11 cellular contexts compared by ENCODE assay signal in the genomic region with DNA sequence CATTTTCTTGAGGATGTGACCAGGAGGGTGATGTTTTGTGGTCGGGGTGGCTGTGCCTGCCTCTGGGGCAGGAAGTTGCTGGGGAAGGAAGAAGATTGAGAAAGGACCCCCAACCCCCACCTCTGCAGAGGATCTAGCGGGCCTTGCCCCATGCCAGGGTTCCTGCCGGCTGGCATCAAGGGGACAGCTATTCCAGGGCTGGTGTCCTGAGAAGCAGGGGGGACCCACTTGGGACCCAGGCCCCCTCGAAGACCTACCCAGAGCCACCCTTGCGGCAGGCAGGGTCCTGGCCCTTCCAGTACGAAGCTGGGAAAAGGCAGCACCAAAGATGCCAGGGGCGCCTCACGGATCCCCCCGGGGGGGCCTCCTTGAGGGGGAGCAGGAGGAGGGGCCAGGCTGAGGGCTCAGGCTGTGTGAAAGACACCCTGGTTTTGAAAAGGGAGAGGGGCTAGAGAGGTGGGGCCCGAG. TPM values are rescaled to one million over a fixed set of nuclear protein-coding genes. Genes with fewer than 3 reads are reported as not detected.
DNase-seq lines count a peak whose midpoint lies in the region; ATAC-seq and TF ChIP-seq lines count a peak whose summit lies in the region.
"Had no signal": no experiment of that assay in that cellular context is flagged by ENCODE, and none has a peak within 500 bp of the region (broad histone marks: within the 10 kb centered on the region; RNA-seq: fewer than 3 reads in every experiment).

No MANE protein-coding gene starts in this region.

- H3K27ac Mint-ChIP-seq in IgD-negative memory B cell (peak overlapping the region; percentile 20 to 67 (median 43)), WTC11 (peak overlapping the region; percentile 83; the same call in 1 of the 2 replicates)
- peak overlapping the region; percentile 90 for H3K27ac Mint-ChIP-seq in stimulated activated effector memory CD8-positive, alpha-beta T cell treated with anti-CD3 and anti-CD28 coated beads, Interleukin-12 subunit alpha, Interleukin-12 subunit beta, amount 100 ng/mL, for 72 hours
- H3K27ac Mint-ChIP-seq: type B pancreatic cell had no signal

- intact Hi-C loops in left cardiac atrium (cut with DNase I): no loop called here

- no peak for DNase-seq in WTC11 (ENCODE audit: low spot score)
- DNase-seq in left cardiac atrium: peak; percentile 41
- no peak for DNase-seq in stimulated activated effector memory CD8-positive, alpha-beta T cell treated with anti-CD3 and anti-CD28 coated beads, Interleukin-12 subunit alpha, Interleukin-12 subunit beta, amount 100 ng/mL, for 72 hours (ENCODE audit: low spot score in 2 of 2)
- no peak for DNase-seq in NCI-H446 treated with DMSO at 0.1 percent for 48 hours (lab: John Stamatoyannopoulos, UW)
- DNase-seq in RPMI8226: no peak
- DNase-seq: OCI-M1 had no signal

- no peaks in the 10 kb centered on the region for H3K9me3 Mint-ChIP-seq in IgD-negative memory B cell
- H3K9me3 Mint-ChIP-seq in WTC11: no peaks in the 10 kb centered on the region
- H3K9me3 Mint-ChIP-seq in stimulated activated effector memory CD8-positive, alpha-beta T cell treated with anti-CD3 and anti-CD28 coated beads, Interleukin-12 subunit alpha, Interleukin-12 subunit beta, amount 100 ng/mL, for 72 hours: no peaks in the 10 kb centered on the region
- H3K9me3 Mint-ChIP-seq: neural crest cell, type B pancreatic cell had no signal

- H3K36me3 Mint-ChIP-seq in IgD-negative memory B cell: peaks cover 1% of the 10 kb centered on the region
- H3K36me3 Mint-ChIP-seq in WTC11: no peaks in the 10 kb centered on the region
- H3K36me3 Mint-ChIP-seq in stimulated activated effector memory CD8-positive, alpha-beta T cell treated with anti-CD3 and anti-CD28 coated beads, Interleukin-12 subunit alpha, Interleukin-12 subunit beta, amount 100 ng/mL, for 72 hours: peaks cover 16% of the 10 kb centered on the region
- H3K36me3 Mint-ChIP-seq: type B pancreatic cell had no signal

- CTCF ChIA-PET in WTC11 (lab: Charles Lee): interaction anchor here (1.0 to 1.3 kb wide), 2 partner anchors 19 to 21 kb away, joined by 3 read pairs; no protein-coding TSS in a partner anchor

- H3K4me1 Mint-ChIP-seq in IgD-negative memory B cell (peaks cover 25 to 34% (median 34%) of the 10 kb centered on the region in 3 donors), WTC11 (peaks cover 18% of the 10 kb centered on the region)
- H3K4me1 Mint-ChIP-seq in stimulated activated effector memory CD8-positive, alpha-beta T cell treated with anti-CD3 and anti-CD28 coated beads, Interleukin-12 subunit alpha, Interleukin-12 subunit beta, amount 100 ng/mL, for 72 hours: peaks cover 46% of the 10 kb centered on the region

- TF ChIP-seq CTCF in WTC11 (IDR thresholded peaks at IDR 0.05): no peak

- ATAC-seq in WTC11: no peak
- ATAC-seq in left cardiac atrium: no peak
- no peak for ATAC-seq in stimulated activated effector memory CD8-positive, alpha-beta T cell treated with anti-CD3 and anti-CD28 coated beads, Interleukin-12 subunit alpha, Interleukin-12 subunit beta, amount 100 ng/mL, for 72 hours
- no peak for ATAC-seq in GM21786 (IDR thresholded peaks at IDR 0.05; ENCODE audit: unreplicated experiment)
- ATAC-seq in GM19397 (IDR thresholded peaks at IDR 0.05; ENCODE audit: unreplicated experiment): no peak

- no peaks in the 10 kb centered on the region for H3K27me3 Mint-ChIP-seq in IgD-negative memory B cell
- no peaks in the 10 kb centered on the region; the same call in 1 of the 2 replicates for H3K27me3 Mint-ChIP-seq in WTC11 (ENCODE audit: low read depth)
- H3K27me3 Mint-ChIP-seq: type B pancreatic cell had no signal

- POLR2A ChIA-PET in WTC11 (lab: Charles Lee): no interaction called here

- H3K4me3 Mint-ChIP-seq in IgD-negative memory B cell (peak overlapping the region; percentile 85 to 94 (median 89)), WTC11 (no peak overlapping the region)
- peak overlapping the region; percentile 77 for H3K4me3 Mint-ChIP-seq in stimulated activated effector memory CD8-positive, alpha-beta T cell treated with anti-CD3 and anti-CD28 coated beads, Interleukin-12 subunit alpha, Interleukin-12 subunit beta, amount 100 ng/mL, for 72 hours
- H3K4me3 Mint-ChIP-seq: neural crest cell, type B pancreatic cell had no signal

TF ChIP-seq in WTC11, 78 proteins besides CTCF, POLR2A, EP300 and RAD21:
- TF ChIP-seq FOXJ3 (CRISPR knock-in tag; IDR thresholded peaks at IDR 0.05; ENCODE audit: borderline replicate concordance) (no peak), CREB1 (CRISPR knock-in tag; IDR thresholded peaks at IDR 0.05) (no peak), JUN (CRISPR knock-in tag; IDR thresholded peaks at IDR 0.05) (no peak), TCF7 (CRISPR knock-in tag; IDR thresholded peaks at IDR 0.05; ENCODE audit: low read depth) (no peak), CREM (CRISPR knock-in tag; IDR thresholded peaks at IDR 0.05) (no peak), GTF2I (CRISPR knock-in tag; conservative IDR thresholded peaks at IDR 0.05) (no peak), ZNF219 (CRISPR knock-in tag; IDR thresholded peaks at IDR 0.05; ENCODE audit: borderline replicate concordance) (no peak), RELA (CRISPR knock-in tag; IDR thresholded peaks at IDR 0.05; ENCODE audit: borderline replicate concordance) (no peak), JAZF1 (CRISPR knock-in tag; IDR thresholded peaks at IDR 0.05) (no peak)
- TF ChIP-seq, protein P1, sequence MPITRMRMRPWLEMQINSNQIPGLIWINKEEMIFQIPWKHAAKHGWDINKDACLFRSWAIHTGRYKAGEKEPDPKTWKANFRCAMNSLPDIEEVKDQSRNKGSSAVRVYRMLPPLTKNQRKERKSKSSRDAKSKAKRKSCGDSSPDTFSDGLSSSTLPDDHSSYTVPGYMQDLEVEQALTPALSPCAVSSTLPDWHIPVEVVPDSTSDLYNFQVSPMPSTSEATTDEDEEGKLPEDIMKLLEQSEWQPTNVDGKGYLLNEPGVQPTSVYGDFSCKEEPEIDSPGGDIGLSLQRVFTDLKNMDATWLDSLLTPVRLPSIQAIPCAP (CRISPR knock-in tag; IDR thresholded peaks at IDR 0.05): no peak
- TF ChIP-seq, protein P2, sequence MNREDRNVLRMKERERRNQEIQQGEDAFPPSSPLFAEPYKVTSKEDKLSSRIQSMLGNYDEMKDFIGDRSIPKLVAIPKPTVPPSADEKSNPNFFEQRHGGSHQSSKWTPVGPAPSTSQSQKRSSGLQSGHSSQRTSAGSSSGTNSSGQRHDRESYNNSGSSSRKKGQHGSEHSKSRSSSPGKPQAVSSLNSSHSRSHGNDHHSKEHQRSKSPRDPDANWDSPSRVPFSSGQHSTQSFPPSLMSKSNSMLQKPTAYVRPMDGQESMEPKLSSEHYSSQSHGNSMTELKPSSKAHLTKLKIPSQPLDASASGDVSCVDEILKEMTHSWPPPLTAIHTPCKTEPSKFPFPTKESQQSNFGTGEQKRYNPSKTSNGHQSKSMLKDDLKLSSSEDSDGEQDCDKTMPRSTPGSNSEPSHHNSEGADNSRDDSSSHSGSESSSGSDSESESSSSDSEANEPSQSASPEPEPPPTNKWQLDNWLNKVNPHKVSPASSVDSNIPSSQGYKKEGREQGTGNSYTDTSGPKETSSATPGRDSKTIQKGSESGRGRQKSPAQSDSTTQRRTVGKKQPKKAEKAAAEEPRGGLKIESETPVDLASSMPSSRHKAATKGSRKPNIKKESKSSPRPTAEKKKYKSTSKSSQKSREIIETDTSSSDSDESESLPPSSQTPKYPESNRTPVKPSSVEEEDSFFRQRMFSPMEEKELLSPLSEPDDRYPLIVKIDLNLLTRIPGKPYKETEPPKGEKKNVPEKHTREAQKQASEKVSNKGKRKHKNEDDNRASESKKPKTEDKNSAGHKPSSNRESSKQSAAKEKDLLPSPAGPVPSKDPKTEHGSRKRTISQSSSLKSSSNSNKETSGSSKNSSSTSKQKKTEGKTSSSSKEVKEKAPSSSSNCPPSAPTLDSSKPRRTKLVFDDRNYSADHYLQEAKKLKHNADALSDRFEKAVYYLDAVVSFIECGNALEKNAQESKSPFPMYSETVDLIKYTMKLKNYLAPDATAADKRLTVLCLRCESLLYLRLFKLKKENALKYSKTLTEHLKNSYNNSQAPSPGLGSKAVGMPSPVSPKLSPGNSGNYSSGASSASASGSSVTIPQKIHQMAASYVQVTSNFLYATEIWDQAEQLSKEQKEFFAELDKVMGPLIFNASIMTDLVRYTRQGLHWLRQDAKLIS (CRISPR knock-in tag; IDR thresholded peaks at IDR 0.05; ENCODE audit: borderline replicate concordance): no peak
- TF ChIP-seq, protein P3, sequence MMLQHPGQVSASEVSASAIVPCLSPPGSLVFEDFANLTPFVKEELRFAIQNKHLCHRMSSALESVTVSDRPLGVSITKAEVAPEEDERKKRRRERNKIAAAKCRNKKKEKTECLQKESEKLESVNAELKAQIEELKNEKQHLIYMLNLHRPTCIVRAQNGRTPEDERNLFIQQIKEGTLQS (CRISPR knock-in tag; conservative IDR thresholded peaks at IDR 0.05): no peak

RNA-seq across cellular contexts. Expression of a gene that starts 6.6 kb away (rescaled TPM):
- 22.7 TPM for polyA plus RNA-seq in IgD-negative memory B cell
- total RNA-seq in WTC11 (2021) (43.2 to 49.1 TPM (median 44.5 TPM) in 3 replicates), left cardiac atrium (10 to 100 TPM; 28.3 to 28.5 TPM)

RNA-seq across cellular contexts. Expression of a gene that starts 43.3 kb away (rescaled TPM):
- polyA plus RNA-seq in IgD-negative memory B cell: 54.5 TPM
- total RNA-seq in WTC11 (2021): 39.3 to 44.4 TPM (median 41.5 TPM) in 3 replicates
- 10 to 100 TPM; 23.2 to 31.4 TPM for total RNA-seq in left cardiac atrium

RNA-seq across cellular contexts. Expression of a gene that starts 44.2 kb away (rescaled TPM):
- 300 TPM for polyA plus RNA-seq in IgD-negative memory B cell
- total RNA-seq in WTC11 (2021): 164 to 178 TPM (median 167 TPM) in 3 replicates
- total RNA-seq in left cardiac atrium: 100 to 1,000 TPM; 200 to 209 TPM
